ENCODE assay signal across 1 cellular context in the genomic region with DNA sequence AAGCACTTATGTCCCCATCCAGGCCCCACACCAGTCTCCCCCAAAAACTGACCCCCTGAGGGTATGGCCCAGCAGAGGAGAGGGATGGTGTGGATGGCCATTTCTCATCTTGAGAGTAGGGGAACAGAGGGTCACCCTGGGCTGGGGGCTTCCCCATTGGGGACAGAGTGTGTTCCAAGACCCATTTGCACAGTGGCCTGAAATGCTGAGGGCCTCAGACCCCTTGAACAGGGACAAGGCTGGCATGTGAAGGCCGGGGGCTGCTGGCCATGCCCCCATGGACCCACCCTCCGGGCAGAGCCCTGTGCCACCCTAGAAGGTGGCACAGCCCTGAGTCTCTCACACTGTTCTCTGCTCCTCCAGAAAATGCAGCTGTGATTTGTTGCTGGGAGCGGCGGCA.
TF ChIP-seq lines count a peak whose summit lies in the region.

No MANE protein-coding gene starts in this region.

TF ChIP-seq in IMR-90, 13 proteins besides CTCF, POLR2A, EP300 and RAD21:
- TF ChIP-seq SMC3 (IDR thresholded peaks at IDR 0.05; ENCODE audit: low read depth, low read length): no peak
- TF ChIP-seq MXI1 (IDR thresholded peaks at IDR 0.05; ENCODE audit: borderline replicate concordance, low read depth, low read length): no peak
- TF ChIP-seq, protein P1, sequence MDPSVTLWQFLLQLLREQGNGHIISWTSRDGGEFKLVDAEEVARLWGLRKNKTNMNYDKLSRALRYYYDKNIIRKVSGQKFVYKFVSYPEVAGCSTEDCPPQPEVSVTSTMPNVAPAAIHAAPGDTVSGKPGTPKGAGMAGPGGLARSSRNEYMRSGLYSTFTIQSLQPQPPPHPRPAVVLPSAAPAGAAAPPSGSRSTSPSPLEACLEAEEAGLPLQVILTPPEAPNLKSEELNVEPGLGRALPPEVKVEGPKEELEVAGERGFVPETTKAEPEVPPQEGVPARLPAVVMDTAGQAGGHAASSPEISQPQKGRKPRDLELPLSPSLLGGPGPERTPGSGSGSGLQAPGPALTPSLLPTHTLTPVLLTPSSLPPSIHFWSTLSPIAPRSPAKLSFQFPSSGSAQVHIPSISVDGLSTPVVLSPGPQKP (IDR thresholded peaks at IDR 0.05; ENCODE audit: borderline replicate concordance, low read depth, low read length): no peak
- no peak for TF ChIP-seq BHLHE40 (IDR thresholded peaks at IDR 0.05; ENCODE audit: low read depth, low read length)
- TF ChIP-seq, protein P2, sequence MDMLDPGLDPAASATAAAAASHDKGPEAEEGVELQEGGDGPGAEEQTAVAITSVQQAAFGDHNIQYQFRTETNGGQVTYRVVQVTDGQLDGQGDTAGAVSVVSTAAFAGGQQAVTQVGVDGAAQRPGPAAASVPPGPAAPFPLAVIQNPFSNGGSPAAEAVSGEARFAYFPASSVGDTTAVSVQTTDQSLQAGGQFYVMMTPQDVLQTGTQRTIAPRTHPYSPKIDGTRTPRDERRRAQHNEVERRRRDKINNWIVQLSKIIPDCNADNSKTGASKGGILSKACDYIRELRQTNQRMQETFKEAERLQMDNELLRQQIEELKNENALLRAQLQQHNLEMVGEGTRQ (IDR thresholded peaks at IDR 0.05; ENCODE audit: low read depth, low read length): no peak
- no peak for TF ChIP-seq CHD1 (IDR thresholded peaks at IDR 0.05; ENCODE audit: low read depth, low read length)
- no peak for TF ChIP-seq FOS (IDR thresholded peaks at IDR 0.05; ENCODE audit: low read depth, low read length)
TF ChIP-seq in IMR-90: peak in this region for 0.
